In the genomic region with DNA sequence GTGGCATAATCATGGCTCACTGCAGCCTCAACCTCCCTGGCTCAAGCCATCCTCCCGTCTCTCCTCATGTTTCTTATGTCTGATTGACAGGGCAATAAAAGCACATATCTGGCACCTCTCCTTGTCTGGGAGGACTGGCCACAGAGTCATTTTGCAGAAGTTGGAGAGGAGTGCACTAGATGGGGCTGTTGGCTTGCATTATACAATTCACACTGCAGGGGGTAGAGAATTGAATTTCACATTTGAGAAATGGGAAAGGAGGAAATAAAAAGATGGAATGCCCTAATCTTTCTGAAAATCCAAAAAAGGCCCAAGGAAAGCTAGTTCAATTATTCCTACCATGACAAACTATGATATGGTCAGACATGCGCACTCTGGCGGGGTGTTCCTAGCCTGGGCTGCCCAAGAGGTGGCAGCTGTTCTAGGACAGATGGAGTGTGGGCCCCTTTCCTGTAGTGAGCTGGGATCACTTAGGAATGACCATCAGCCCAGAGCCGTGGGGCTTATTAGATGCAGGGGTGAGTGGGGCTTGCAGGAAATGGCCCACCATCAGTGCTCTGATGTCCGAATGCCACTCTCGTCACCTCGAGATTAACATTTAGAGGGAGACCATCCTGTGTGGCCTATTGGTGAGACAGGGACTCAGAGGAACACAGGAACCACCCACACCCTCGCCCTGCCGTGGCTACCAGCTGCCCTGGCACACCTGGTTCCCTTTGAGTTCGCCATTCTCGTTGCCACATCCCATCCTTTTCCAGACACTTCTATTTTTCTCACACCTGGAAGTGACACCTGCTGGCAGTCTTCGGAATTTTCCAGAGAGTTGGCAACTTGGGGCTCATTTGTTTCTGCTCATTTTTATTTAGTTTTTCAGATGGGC, we compare ENCODE assay signal across 8 cellular contexts. TPM values are rescaled to one million over a fixed set of nuclear protein-coding genes. Genes with fewer than 3 reads are reported as not detected.
A peak's percentile ranks its signal among the peaks of the same experiment; 100 is the strongest.
DNase-seq lines count a peak whose midpoint lies in the region; ATAC-seq and TF ChIP-seq lines count a peak whose summit lies in the region.

No MANE protein-coding gene starts in this region.

- TF ChIP-seq CTCF in fibroblast of villous mesenchyme (IDR thresholded peaks at IDR 0.05; ENCODE audit: insufficient read depth, low read depth, low read length) = peak; percentile 62

- DNase-seq in EH (ENCODE audit: low read depth) (peak; percentile 60), HuH-7.5 (ENCODE audit: low spot score) (peak; percentile 20), RPMI7951 (ENCODE audit: low read depth) (peak; percentile 34), fibroblast of villous mesenchyme (ENCODE audit: low read depth) (peak; percentile 52), renal cortical epithelial cell (ENCODE audit: low read depth) (peak; percentile 46)
- DNase-seq in activated effector memory CD4-positive, alpha-beta T cell treated with anti-CD3 and anti-CD28 coated beads, Interleukin-2, amount 50 U/mL, for 16 hours = no peak

- H3K4me3 ChIP-seq in fibroblast of villous mesenchyme (ENCODE audit: low read depth, low read length) = no peak overlapping the region

- ATAC-seq in GM21447 (IDR thresholded peaks at IDR 0.05; ENCODE audit: unreplicated experiment) (no peak), HG02588 (IDR thresholded peaks at IDR 0.05; ENCODE audit: unreplicated experiment) (no peak)

RNA-seq across cellular contexts. Expression of a gene that starts 21.8 kb away (rescaled TPM):
- total RNA-seq in RPMI7951 (2014; rRNA removed; shearing (Covaris generic)) = not detected in 2 replicates
- total RNA-seq in fibroblast of villous mesenchyme = under 0.01 TPM in 1 of 2 replicates, not detected in the other
- 2.6 and 3.8 TPM in 2 replicates for total RNA-seq in renal cortical epithelial cell
